ENCODE assay signal across 8 cellular contexts in genomic region chr15:72474466-72474911, GRCh38. TPM values are rescaled to one million over a fixed set of nuclear protein-coding genes. Genes with fewer than 3 reads are reported as not detected.
DNase-seq lines count a peak whose midpoint lies in the region; ATAC-seq and TF ChIP-seq lines count a peak whose summit lies in the region.

No MANE protein-coding gene starts in this region.

- H3K4me1 Mint-ChIP-seq in IgD-negative memory B cell (peaks cover 26 to 44% (median 33%) of the 10 kb centered on the region in 3 donors), memory B cell (peaks cover 31% of the 10 kb centered on the region)
- H3K4me1 Mint-ChIP-seq in central memory CD8-positive, alpha-beta T cell: peaks cover 55% of the 10 kb centered on the region

- 0% methylated on average over 15 to 33 of the region's 67 CpGs for WGBS in upper lobe of left lung, 2 donors

- ATAC-seq in central memory CD8-positive, alpha-beta T cell (replicated peaks; ENCODE audit: extremely low read depth, poor library complexity, severe bottlenecking): peak; percentile 5
- peak; percentile 3 for ATAC-seq in memory B cell (ENCODE audit: low read depth)
- ATAC-seq in upper lobe of left lung (ENCODE audit: low FRiP score in 2 of 2): peak in 1 of 2 donors; percentile 74

- H3K27ac Mint-ChIP-seq in IgD-negative memory B cell (peak overlapping the region; percentile 99 to 100 (median 100)), memory B cell (peak overlapping the region; percentile 100)
- H3K27ac Mint-ChIP-seq in central memory CD8-positive, alpha-beta T cell (ENCODE audit: low read depth): peak overlapping the region; percentile 79

- no peaks in the 10 kb centered on the region for H3K27me3 Mint-ChIP-seq in IgD-negative memory B cell
- no peaks in the 10 kb centered on the region for H3K27me3 Mint-ChIP-seq in central memory CD8-positive, alpha-beta T cell
- H3K27me3 Mint-ChIP-seq in memory B cell: no peaks in the 10 kb centered on the region

- TF ChIP-seq EP300 in upper lobe of left lung (IDR thresholded peaks at IDR 0.05): no peak

- H3K9me3 Mint-ChIP-seq in IgD-negative memory B cell: no peaks in the 10 kb centered on the region
- no peaks in the 10 kb centered on the region for H3K9me3 Mint-ChIP-seq in central memory CD8-positive, alpha-beta T cell
- H3K9me3 Mint-ChIP-seq in memory B cell: no peaks in the 10 kb centered on the region

- H3K4me3 ChIP-seq in upper lobe of left lung: peak overlapping the region; percentile 52 to 92 (median 78)

- H3K36me3 Mint-ChIP-seq in IgD-negative memory B cell (peaks cover 4% of the 10 kb centered on the region), memory B cell (peaks cover 8% of the 10 kb centered on the region)
- peaks cover 42% of the 10 kb centered on the region for H3K36me3 Mint-ChIP-seq in central memory CD8-positive, alpha-beta T cell (ENCODE audit: insufficient read depth)

- peak overlapping the region; percentile 97 to 99 (median 98) for H3K4me3 Mint-ChIP-seq in IgD-negative memory B cell
- H3K4me3 Mint-ChIP-seq in central memory CD8-positive, alpha-beta T cell: peak overlapping the region; percentile 95
- peak overlapping the region; percentile 95 for H3K4me3 Mint-ChIP-seq in memory B cell

- peak in 1 of 4 donors; percentile 17 for TF ChIP-seq POLR2A in upper lobe of left lung (IDR thresholded peaks at IDR 0.05)

- H3K27me3 ChIP-seq in upper lobe of left lung: no peaks in the 10 kb centered on the region

- peaks cover 31 to 51% (median 41%) of the 10 kb centered on the region in 4 donors for H3K4me1 ChIP-seq in upper lobe of left lung

- peak overlapping the region; percentile 98 to 100 (median 100) for H3K27ac ChIP-seq in upper lobe of left lung

- no peak for TF ChIP-seq CTCF in upper lobe of left lung (IDR thresholded peaks at IDR 0.05)
- TF ChIP-seq CTCF in GM20000 (IDR thresholded peaks at IDR 0.05; ENCODE audit: extremely low read depth, missing control alignments): no peak

- H3K36me3 ChIP-seq in upper lobe of left lung: peaks cover 0 to 25% (median 0%) of the 10 kb centered on the region in 4 donors

- H3K9me3 ChIP-seq in upper lobe of left lung: no peaks in the 10 kb centered on the region

- peak in 2 of 3 donors; percentile 13 to 37 for DNase-seq in stimulated activated CD4-positive, alpha-beta T cell treated with anti-CD3 and anti-CD28 coated beads, Interleukin-12 subunit alpha, Interleukin-12 subunit beta, amount 100 ng/mL, for 48 hours (ENCODE audit: low read depth in 2 of 3, low spot score in 1 of 3)
- no peak for DNase-seq in stimulated activated CD4-positive, alpha-beta T cell treated with anti-CD3 and anti-CD28 coated beads, Interleukin-12 subunit alpha, Interleukin-12 subunit beta, amount 100 ng/mL, for 4 hours
- no peak for DNase-seq in central memory CD8-positive, alpha-beta T cell (ENCODE audit: low spot score in 2 of 2)
- DNase-seq in memory B cell (ENCODE audit: low spot score in 2 of 2) (no peak), upper lobe of left lung (peak in 1 of 2 donors; percentile 92), GM20000 (ENCODE audit: low spot score) (no peak), RKO (ENCODE audit: low spot score) (no peak)

RNA-seq across cellular contexts. Expression of gene ARIH1, which starts 0.4 kb away (rescaled TPM):
- 24.4 TPM for polyA plus RNA-seq in IgD-negative memory B cell
- total RNA-seq in upper lobe of left lung: 100 to 1,000 TPM in 2 of 6 donors, 10 to 100 TPM in 4; 43.0 to 155 (median 85.4) TPM

Comparison
In these comparisons a context has a peak if more than half of its experiments do, and no peak if none do; other contexts are left out.
1. DNase-seq: peak in stimulated activated CD4-positive, alpha-beta T cell treated with anti-CD3 and anti-CD28 coated beads, Interleukin-12 subunit alpha, Interleukin-12 subunit beta, amount 100 ng/mL, for 48 hours (2 of 3); none in stimulated activated CD4-positive, alpha-beta T cell treated with anti-CD3 and anti-CD28 coated beads, Interleukin-12 subunit alpha, Interleukin-12 subunit beta, amount 100 ng/mL, for 4 hours (single experiment), central memory CD8-positive, alpha-beta T cell (0 of 2), memory B cell (0 of 2), GM20000 (single experiment) and RKO (single experiment).
2. Peak in every context shown above with its lines, with median percentiles within 50 percentile points of each other: H3K27ac Mint-ChIP-seq and H3K4me3 Mint-ChIP-seq.